In genomic region chr14:101666264-101666663, GRCh38 we compare ENCODE assay signal across 21 cellular contexts.
"Had no signal": no experiment of that assay in that cellular context is flagged by ENCODE, and none has a peak within 500 bp of the region (broad histone marks: within the 10 kb centered on the region; RNA-seq: fewer than 3 reads in every experiment).

No MANE protein-coding gene starts in this region.

- H3K4me3 ChIP-seq: colonic mucosa, coronary artery, dorsolateral prefrontal cortex, esophagus muscularis mucosa, esophagus squamous epithelium, gastrocnemius medialis, gastroesophageal sphincter, heart left ventricle, heart right ventricle had no signal

- H3K27ac ChIP-seq: colonic mucosa, coronary artery, dorsolateral prefrontal cortex, epithelial cell of prostate, esophagus muscularis mucosa, esophagus squamous epithelium, foreskin keratinocyte, gastrocnemius medialis, gastroesophageal sphincter, heart left ventricle, heart right ventricle had no signal

- H3K4me1 ChIP-seq: colonic mucosa, esophagus muscularis mucosa, esophagus squamous epithelium, foreskin keratinocyte, gastrocnemius medialis, gastroesophageal sphincter, heart left ventricle, heart right ventricle had no signal

- H3K9me3 ChIP-seq: colonic mucosa, gastrocnemius medialis had no signal

- DNase-seq: colonic mucosa; cortex of kidney; dermis blood vessel endothelial cell; dorsolateral prefrontal cortex; effector CD4-positive, alpha-beta T cell; effector CD8-positive, alpha-beta T cell; effector memory CD4-positive, alpha-beta T cell; effector memory CD8-positive, alpha-beta T cell; esophagus squamous epithelium; foreskin fibroblast; foreskin melanocyte; gastrocnemius medialis; glutamatergic neuron; head of caudate nucleus; heart left ventricle; heart right ventricle had no signal

- H3K27me3 ChIP-seq: colonic mucosa had no signal

- H3K36me3 ChIP-seq: colonic mucosa, esophagus muscularis mucosa, esophagus squamous epithelium, gastrocnemius medialis, gastroesophageal sphincter, heart left ventricle, heart right ventricle had no signal
